Comparison of ENCODE assay signal across 18 cellular contexts in the genomic region with DNA sequence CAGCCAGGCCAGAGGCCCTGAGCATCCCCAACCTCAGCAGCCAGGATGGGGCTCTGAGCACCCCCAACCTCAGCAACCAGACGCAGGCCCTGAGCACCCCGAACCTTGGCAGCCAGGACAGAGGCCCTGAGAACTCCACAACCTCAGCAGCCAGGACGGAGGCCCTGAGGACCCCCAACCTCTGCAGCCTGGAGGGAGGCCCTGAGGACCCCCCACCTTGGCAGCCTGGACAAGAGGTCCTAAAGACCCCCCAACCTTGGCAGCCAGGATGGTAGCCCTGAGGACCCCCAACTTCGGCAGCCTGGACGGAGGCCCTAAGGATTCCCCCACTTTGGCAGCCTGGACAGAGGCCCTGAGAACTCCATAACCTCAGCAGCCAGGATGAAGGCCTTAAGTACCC.
"Had no signal": no experiment of that assay in that cellular context is flagged by ENCODE, and none has a peak within 500 bp of the region (broad histone marks: within the 10 kb centered on the region; RNA-seq: fewer than 3 reads in every experiment).

No MANE protein-coding gene starts in this region.

- DNase-seq: dermis blood vessel endothelial cell; dorsolateral prefrontal cortex; effector CD4-positive, alpha-beta T cell; effector memory CD4-positive, alpha-beta T cell; foreskin keratinocyte; heart left ventricle; hypothalamus; left cardiac atrium; left ventricle myocardium superior; lower lobe of right lung; mesenchymal stem cell; mucosa of descending colon had no signal

- H3K4me1 Mint-ChIP-seq: mesothelial cell of epicardium had no signal

- H3K27me3 ChIP-seq: dorsolateral prefrontal cortex, esophagus muscularis mucosa, foreskin keratinocyte, gastroesophageal sphincter, heart left ventricle, hepatocyte, left lung had no signal

- H3K27ac Mint-ChIP-seq: mesothelial cell of epicardium had no signal

- H3K9me3 Mint-ChIP-seq: mesothelial cell of epicardium had no signal

- ATAC-seq: foreskin keratinocyte, gastroesophageal sphincter, heart left ventricle, left cardiac atrium, left lung, lower lobe of right lung, mucosa of descending colon had no signal

- H3K4me1 ChIP-seq: foreskin keratinocyte, gastroesophageal sphincter, left lung, lower lobe of right lung had no signal

- H3K27ac ChIP-seq: coronary artery, dorsolateral prefrontal cortex, esophagus muscularis mucosa, foreskin keratinocyte, gastroesophageal sphincter, heart left ventricle, hepatocyte, left lung, lower lobe of right lung had no signal

- H3K4me3 ChIP-seq: coronary artery, dorsolateral prefrontal cortex, esophagus muscularis mucosa, gastroesophageal sphincter, heart left ventricle, hepatocyte, left lung, lower lobe of right lung, mucosa of descending colon had no signal

- H3K9me3 ChIP-seq: esophagus muscularis mucosa, gastroesophageal sphincter, heart left ventricle, left lung, lower lobe of right lung, mucosa of descending colon had no signal

- H3K4me3 Mint-ChIP-seq: mesothelial cell of epicardium had no signal
